Comparison of ENCODE assay signal across 8 cellular contexts in the genomic region with DNA sequence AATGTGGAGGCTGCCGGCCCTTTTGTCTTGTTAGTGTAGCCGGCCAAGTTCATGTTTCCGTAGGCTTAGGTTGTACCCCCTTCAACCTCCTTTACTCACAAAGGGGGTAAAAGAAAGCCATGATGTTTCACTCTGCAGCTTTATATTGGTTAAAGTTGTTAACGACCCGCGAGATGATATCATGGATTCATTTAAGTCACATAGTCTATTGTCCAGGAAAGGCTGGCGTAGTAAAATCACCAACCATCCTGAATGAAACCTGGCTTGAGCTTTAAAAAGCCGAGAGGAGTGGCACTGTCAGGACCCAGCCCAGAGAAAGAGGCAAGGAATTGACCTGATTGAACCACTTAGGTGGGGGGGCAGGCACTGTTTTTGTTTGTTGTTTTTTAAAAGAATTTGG. TPM values are rescaled to one million over a fixed set of nuclear protein-coding genes. Genes with fewer than 3 reads are reported as not detected.
A peak's percentile ranks its signal among the peaks of the same experiment; 100 is the strongest.
DNase-seq lines count a peak whose midpoint lies in the region; ATAC-seq, FAIRE-seq and TF ChIP-seq lines count a peak whose summit lies in the region.

No MANE protein-coding gene starts in this region.

- H3K27me3 Mint-ChIP-seq in activated naive CD8-positive, alpha-beta T cell = no peaks in the 10 kb centered on the region
- H3K27me3 Mint-ChIP-seq in stimulated activated memory B cell treated with anti-CD40 and anti-IgM and Interleukin-4, amounts not matched to agents 10 μg/mL and 1 μg/mL and 100 μg/mL, for 72 hours = no peaks in the 10 kb centered on the region

- H3K4me1 ChIP-seq in iPS-15b (ENCODE audit: control insufficient read depth, insufficient read depth, low read length) = no peaks in the 10 kb centered on the region

- H3K27me3 ChIP-seq in HL-60 (ENCODE audit: insufficient read depth, poor library complexity, severe bottlenecking) = no peaks in the 10 kb centered on the region
- no peaks in the 10 kb centered on the region for H3K27me3 ChIP-seq in iPS-15b (ENCODE audit: control insufficient read depth, insufficient read depth, low read length)

- peak overlapping the region; percentile 54 for H3K9ac ChIP-seq in iPS-15b (ENCODE audit: low read depth, low read length)

- H3K9me3 Mint-ChIP-seq in activated naive CD8-positive, alpha-beta T cell (ENCODE audit: low read depth) = no peaks in the 10 kb centered on the region
- no peaks in the 10 kb centered on the region for H3K9me3 Mint-ChIP-seq in stimulated activated memory B cell treated with anti-CD40 and anti-IgM and Interleukin-4, amounts not matched to agents 10 μg/mL and 1 μg/mL and 100 μg/mL, for 72 hours

- H3K36me3 Mint-ChIP-seq in activated naive CD8-positive, alpha-beta T cell = peaks cover 8% of the 10 kb centered on the region
- H3K36me3 Mint-ChIP-seq in stimulated activated memory B cell treated with anti-CD40 and anti-IgM and Interleukin-4, amounts not matched to agents 10 μg/mL and 1 μg/mL and 100 μg/mL, for 72 hours = peaks cover 5% of the 10 kb centered on the region

- peaks cover 26% of the 10 kb centered on the region for H3K36me3 ChIP-seq in iPS-15b (ENCODE audit: control insufficient read depth, insufficient read depth, low read length)

- no peak for DNase-seq in HL-60 (ENCODE audit: low read depth in 1 of 2, low spot score in 1 of 2)
- no peak for DNase-seq in NCI-H128 (lab: John Stamatoyannopoulos, UW; ENCODE audit: unreplicated experiment)
- no peak for DNase-seq in NCI-H1436 treated with DMSO at 0.1 percent for 48 hours (lab: John Stamatoyannopoulos, UW)
- no peak for DNase-seq in frontal cortex (ENCODE audit: low spot score in 2 of 2)

- peak overlapping the region; percentile 89 for H3K4me3 Mint-ChIP-seq in activated naive CD8-positive, alpha-beta T cell
- peak overlapping the region; percentile 83 for H3K4me3 Mint-ChIP-seq in stimulated activated memory B cell treated with anti-CD40 and anti-IgM and Interleukin-4, amounts not matched to agents 10 μg/mL and 1 μg/mL and 100 μg/mL, for 72 hours

- H3K27ac Mint-ChIP-seq in activated naive CD8-positive, alpha-beta T cell = peak overlapping the region; percentile 90
- peak overlapping the region; percentile 45 for H3K27ac Mint-ChIP-seq in stimulated activated memory B cell treated with anti-CD40 and anti-IgM and Interleukin-4, amounts not matched to agents 10 μg/mL and 1 μg/mL and 100 μg/mL, for 72 hours

- no peaks in the 10 kb centered on the region for H3K9me3 ChIP-seq in iPS-15b (ENCODE audit: control insufficient read depth, insufficient read depth, low read length)

- peak overlapping the region; percentile 95 for H3K27ac ChIP-seq in HL-60 (replicated peaks)

- TF ChIP-seq CTCF in HL-60 (IDR thresholded peaks at IDR 0.05; ENCODE audit: insufficient read depth, low read length) = no peak

- H3K4me3 ChIP-seq in HL-60 (replicated peaks; ENCODE audit: insufficient read depth, low read length) = peak overlapping the region; percentile 91
- peak overlapping the region; percentile 70 for H3K4me3 ChIP-seq in iPS-15b (ENCODE audit: low read depth, low read length)

- H3K4me1 Mint-ChIP-seq in activated naive CD8-positive, alpha-beta T cell (ENCODE audit: low read depth) = peaks cover 23% of the 10 kb centered on the region
- peaks cover 30% of the 10 kb centered on the region for H3K4me1 Mint-ChIP-seq in stimulated activated memory B cell treated with anti-CD40 and anti-IgM and Interleukin-4, amounts not matched to agents 10 μg/mL and 1 μg/mL and 100 μg/mL, for 72 hours

- no peak for ATAC-seq in stimulated activated memory B cell treated with anti-CD40 and anti-IgM and Interleukin-4, amounts not matched to agents 10 μg/mL and 1 μg/mL and 100 μg/mL, for 72 hours
- no peak for ATAC-seq in HG02870 (IDR thresholded peaks at IDR 0.05; ENCODE audit: unreplicated experiment)

- FAIRE-seq in frontal cortex (lab: Jason Lieb, UNC) = no peak

RNA-seq across cellular contexts. Expression of a gene that starts 1.3 kb away (rescaled TPM):
- total RNA-seq in frontal cortex = 28.5 TPM

RNA-seq across cellular contexts. Expression of a gene that starts 5.4 kb away (rescaled TPM):
- total RNA-seq in frontal cortex = 31.4 TPM

RNA-seq across cellular contexts. Expression of a gene that starts 17.7 kb away (rescaled TPM):
- total RNA-seq in frontal cortex = 4.9 TPM

RNA-seq across cellular contexts. Expression of a gene that starts 46.3 kb away (rescaled TPM):
- total RNA-seq in frontal cortex = 22.0 TPM
